In the genomic region with DNA sequence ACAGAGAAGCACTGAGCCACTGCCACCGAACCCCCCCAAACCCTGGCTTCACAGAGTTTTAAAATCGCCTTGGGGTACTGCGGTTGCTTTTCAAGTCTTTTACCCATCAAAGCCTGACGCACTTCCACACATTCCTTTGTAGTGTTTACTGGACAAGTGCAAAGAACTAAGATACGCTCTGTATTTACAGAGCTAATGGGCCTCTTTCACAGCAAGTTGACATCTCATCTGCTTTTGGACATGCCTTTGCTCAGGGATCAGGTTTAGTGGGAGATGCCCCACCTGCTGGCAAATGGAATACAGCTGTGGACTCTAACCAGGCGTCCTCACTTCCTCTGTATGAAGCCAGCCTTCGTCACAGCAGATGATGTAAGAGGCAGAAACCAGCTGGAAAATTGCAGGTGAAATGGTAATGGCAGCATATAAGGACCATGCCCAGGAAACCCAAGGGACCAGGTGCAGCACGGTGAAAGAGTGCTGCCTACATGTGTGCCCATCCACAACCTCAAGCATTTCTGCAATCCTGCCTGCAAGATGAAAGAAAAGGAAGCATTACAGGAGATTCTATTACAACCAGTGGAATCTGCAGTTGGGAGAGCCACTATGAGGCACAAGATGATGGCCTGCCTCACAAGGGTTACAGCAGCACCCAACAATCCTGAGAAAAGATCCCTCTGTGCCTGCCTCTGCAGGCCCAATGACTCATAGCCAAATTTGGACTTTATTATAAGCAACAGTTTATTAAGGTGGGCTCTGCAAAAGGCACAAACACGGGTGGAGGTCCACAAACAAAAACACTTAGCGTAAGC, we compare ENCODE assay signal across 1 cellular context.
TF ChIP-seq lines count a peak whose summit lies in the region.

No MANE protein-coding gene starts in this region.

TF ChIP-seq in HepG2, 621 proteins besides CTCF, POLR2A, EP300 and RAD21 (continued from another document and continues in another):
- TF ChIP-seq, protein P1, sequence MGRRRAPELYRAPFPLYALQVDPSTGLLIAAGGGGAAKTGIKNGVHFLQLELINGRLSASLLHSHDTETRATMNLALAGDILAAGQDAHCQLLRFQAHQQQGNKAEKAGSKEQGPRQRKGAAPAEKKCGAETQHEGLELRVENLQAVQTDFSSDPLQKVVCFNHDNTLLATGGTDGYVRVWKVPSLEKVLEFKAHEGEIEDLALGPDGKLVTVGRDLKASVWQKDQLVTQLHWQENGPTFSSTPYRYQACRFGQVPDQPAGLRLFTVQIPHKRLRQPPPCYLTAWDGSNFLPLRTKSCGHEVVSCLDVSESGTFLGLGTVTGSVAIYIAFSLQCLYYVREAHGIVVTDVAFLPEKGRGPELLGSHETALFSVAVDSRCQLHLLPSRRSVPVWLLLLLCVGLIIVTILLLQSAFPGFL (CRISPR knock-in tag; IDR thresholded peaks at IDR 0.05) = no peak
- TF ChIP-seq KLF15 (CRISPR knock-in tag; IDR thresholded peaks at IDR 0.05; ENCODE audit: borderline replicate concordance) = no peak
- no peak for TF ChIP-seq POGZ (CRISPR knock-in tag; IDR thresholded peaks at IDR 0.05)
- 0 out of 2 replicates have a peak, but pooled peaks have one; percentile 17 for TF ChIP-seq ARNT2 (CRISPR knock-in tag; IDR thresholded peaks at IDR 0.05; ENCODE audit: low read depth)
- TF ChIP-seq JUNB (CRISPR knock-in tag; IDR thresholded peaks at IDR 0.05; ENCODE audit: borderline replicate concordance) = peak; percentile 48
- no peak for TF ChIP-seq CENPBD1 (CRISPR knock-in tag; IDR thresholded peaks at IDR 0.05; ENCODE audit: borderline replicate concordance, low read depth)
- no peak for TF ChIP-seq ZNF552 (CRISPR knock-in tag; IDR thresholded peaks at IDR 0.05; ENCODE audit: borderline replicate concordance)
- peak; percentile 56; the same call in 1 of the 2 replicates for TF ChIP-seq HIC2 (CRISPR knock-in tag; IDR thresholded peaks at IDR 0.05; ENCODE audit: low read depth)
- TF ChIP-seq ZNF513 (CRISPR knock-in tag; conservative IDR thresholded peaks at IDR 0.05) = no peak
- no peak for TF ChIP-seq GTF2F1 (IDR thresholded peaks at IDR 0.05; ENCODE audit: low read length)
- no peak for TF ChIP-seq SOX6 (IDR thresholded peaks at IDR 0.05)
- peak; percentile 78 for TF ChIP-seq SOX6 (CRISPR knock-in tag; IDR thresholded peaks at IDR 0.05)
- no peak for TF ChIP-seq SMARCC2 (IDR thresholded peaks at IDR 0.05)
- peak; percentile 95 for TF ChIP-seq TGIF2 (CRISPR knock-in tag; IDR thresholded peaks at IDR 0.05)
- TF ChIP-seq CBX1 (IDR thresholded peaks at IDR 0.05; ENCODE audit: low read depth) = no peak
- no peak for TF ChIP-seq REXO4 (CRISPR knock-in tag; IDR thresholded peaks at IDR 0.05; ENCODE audit: borderline replicate concordance)
- no peak for TF ChIP-seq ARHGAP35 (CRISPR knock-in tag; IDR thresholded peaks at IDR 0.05; ENCODE audit: borderline replicate concordance)
- TF ChIP-seq HNRNPLL (IDR thresholded peaks at IDR 0.05; ENCODE audit: low read depth, low read length, poor library complexity, severe bottlenecking) = no peak
- TF ChIP-seq ZNF660 (CRISPR knock-in tag; IDR thresholded peaks at IDR 0.05; ENCODE audit: borderline replicate concordance, low read depth) = no peak
- no peak for TF ChIP-seq PHF20 (CRISPR knock-in tag; IDR thresholded peaks at IDR 0.05)
- TF ChIP-seq IKZF1 (IDR thresholded peaks at IDR 0.05) = no peak
- TF ChIP-seq ZNF230 (CRISPR knock-in tag; IDR thresholded peaks at IDR 0.05) = no peak
- TF ChIP-seq MXD3 (CRISPR knock-in tag; IDR thresholded peaks at IDR 0.05) = no peak
- TF ChIP-seq KLF16 (CRISPR knock-in tag; IDR thresholded peaks at IDR 0.05) = peak in 1 of 2 experiments; percentile 55; a peak in 2 of 4 replicates
- TF ChIP-seq KDM3A (CRISPR knock-in tag; IDR thresholded peaks at IDR 0.05; ENCODE audit: low read depth) = peak; percentile 53; the same call in 1 of the 2 replicates
- peak; percentile 94 for TF ChIP-seq CEBPG (CRISPR knock-in tag; IDR thresholded peaks at IDR 0.05)
- no peak; the same call in 1 of the 2 replicates for TF ChIP-seq ZSCAN9 (CRISPR knock-in tag; IDR thresholded peaks at IDR 0.05; ENCODE audit: borderline replicate concordance)
- peak; percentile 43; the same call in 1 of the 2 replicates for TF ChIP-seq ZBTB7A (CRISPR knock-in tag; IDR thresholded peaks at IDR 0.05)
- TF ChIP-seq HMGXB3 (CRISPR knock-in tag; IDR thresholded peaks at IDR 0.05; ENCODE audit: borderline replicate concordance) = no peak
- peak; percentile 95 for TF ChIP-seq SAP130 (CRISPR knock-in tag; IDR thresholded peaks at IDR 0.05; ENCODE audit: low read depth)
- no peak for TF ChIP-seq MATR3 (CRISPR knock-in tag; IDR thresholded peaks at IDR 0.05)
- peak; percentile 91 for TF ChIP-seq BCL6 (CRISPR knock-in tag; IDR thresholded peaks at IDR 0.05)
- no peak for TF ChIP-seq ZNF766 (CRISPR knock-in tag; IDR thresholded peaks at IDR 0.05; ENCODE audit: borderline replicate concordance)
- TF ChIP-seq FOSL1 (CRISPR knock-in tag; IDR thresholded peaks at IDR 0.05; ENCODE audit: borderline replicate concordance) = no peak
- no peak for TF ChIP-seq ARID2 (CRISPR knock-in tag; IDR thresholded peaks at IDR 0.05; ENCODE audit: borderline replicate concordance)
- peak; percentile 95 for TF ChIP-seq FOXP1 (IDR thresholded peaks at IDR 0.05)
- TF ChIP-seq FOXP1 (CRISPR knock-in tag; IDR thresholded peaks at IDR 0.05) = peak; percentile 99
- peak; percentile 72 for TF ChIP-seq ZNF331 (CRISPR knock-in tag; IDR thresholded peaks at IDR 0.05)
- TF ChIP-seq MTF2 (CRISPR knock-in tag; IDR thresholded peaks at IDR 0.05; ENCODE audit: borderline replicate concordance) = no peak
- TF ChIP-seq ZNF33A (CRISPR knock-in tag; IDR thresholded peaks at IDR 0.05; ENCODE audit: borderline replicate concordance) = no peak
- TF ChIP-seq TAF1 (CRISPR knock-in tag; IDR thresholded peaks at IDR 0.05) = 0 out of 2 replicates have a peak, but pooled peaks have one; percentile 9
- TF ChIP-seq ZNF121 (CRISPR knock-in tag; IDR thresholded peaks at IDR 0.05) = no peak
- no peak for TF ChIP-seq ZFP36L2 (CRISPR knock-in tag; IDR thresholded peaks at IDR 0.05)
- peak; percentile 17; the same call in 1 of the 2 replicates for TF ChIP-seq ZFY (CRISPR knock-in tag; IDR thresholded peaks at IDR 0.05)
- no peak for TF ChIP-seq ZNF260 (CRISPR knock-in tag; IDR thresholded peaks at IDR 0.05; ENCODE audit: borderline replicate concordance, low read depth)
- peak; percentile 76 for TF ChIP-seq FOSL2 (CRISPR knock-in tag; IDR thresholded peaks at IDR 0.05)
- no peak for TF ChIP-seq GPBP1L1 (CRISPR knock-in tag; IDR thresholded peaks at IDR 0.05)
- TF ChIP-seq ZBTB42 (CRISPR knock-in tag; IDR thresholded peaks at IDR 0.05) = no peak; the same call in 1 of the 2 replicates
- no peak for TF ChIP-seq NFKB2 (CRISPR knock-in tag; IDR thresholded peaks at IDR 0.05; ENCODE audit: borderline replicate concordance)
- no peak for TF ChIP-seq ZNF670 (CRISPR knock-in tag; IDR thresholded peaks at IDR 0.05; ENCODE audit: borderline replicate concordance)
- TF ChIP-seq THAP11 (CRISPR knock-in tag; IDR thresholded peaks at IDR 0.05) = peak; percentile 77
- TF ChIP-seq, protein P2, sequence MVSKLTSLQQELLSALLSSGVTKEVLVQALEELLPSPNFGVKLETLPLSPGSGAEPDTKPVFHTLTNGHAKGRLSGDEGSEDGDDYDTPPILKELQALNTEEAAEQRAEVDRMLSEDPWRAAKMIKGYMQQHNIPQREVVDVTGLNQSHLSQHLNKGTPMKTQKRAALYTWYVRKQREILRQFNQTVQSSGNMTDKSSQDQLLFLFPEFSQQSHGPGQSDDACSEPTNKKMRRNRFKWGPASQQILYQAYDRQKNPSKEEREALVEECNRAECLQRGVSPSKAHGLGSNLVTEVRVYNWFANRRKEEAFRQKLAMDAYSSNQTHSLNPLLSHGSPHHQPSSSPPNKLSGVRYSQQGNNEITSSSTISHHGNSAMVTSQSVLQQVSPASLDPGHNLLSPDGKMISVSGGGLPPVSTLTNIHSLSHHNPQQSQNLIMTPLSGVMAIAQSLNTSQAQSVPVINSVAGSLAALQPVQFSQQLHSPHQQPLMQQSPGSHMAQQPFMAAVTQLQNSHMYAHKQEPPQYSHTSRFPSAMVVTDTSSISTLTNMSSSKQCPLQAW (CRISPR knock-in tag; IDR thresholded peaks at IDR 0.05) = peak; percentile 84
- no peak for TF ChIP-seq ATF7-NPFF (CRISPR knock-in tag; IDR thresholded peaks at IDR 0.05; ENCODE audit: low read depth)
- TF ChIP-seq, protein P3, sequence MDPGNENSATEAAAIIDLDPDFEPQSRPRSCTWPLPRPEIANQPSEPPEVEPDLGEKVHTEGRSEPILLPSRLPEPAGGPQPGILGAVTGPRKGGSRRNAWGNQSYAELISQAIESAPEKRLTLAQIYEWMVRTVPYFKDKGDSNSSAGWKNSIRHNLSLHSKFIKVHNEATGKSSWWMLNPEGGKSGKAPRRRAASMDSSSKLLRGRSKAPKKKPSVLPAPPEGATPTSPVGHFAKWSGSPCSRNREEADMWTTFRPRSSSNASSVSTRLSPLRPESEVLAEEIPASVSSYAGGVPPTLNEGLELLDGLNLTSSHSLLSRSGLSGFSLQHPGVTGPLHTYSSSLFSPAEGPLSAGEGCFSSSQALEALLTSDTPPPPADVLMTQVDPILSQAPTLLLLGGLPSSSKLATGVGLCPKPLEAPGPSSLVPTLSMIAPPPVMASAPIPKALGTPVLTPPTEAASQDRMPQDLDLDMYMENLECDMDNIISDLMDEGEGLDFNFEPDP (CRISPR knock-in tag; conservative IDR thresholded peaks at IDR 0.05) = no peak
- TF ChIP-seq ZNF678 (CRISPR knock-in tag; IDR thresholded peaks at IDR 0.05) = no peak
